Comparison of ENCODE assay signal across 25 cellular contexts in genomic region chr6:112304680-112305079, GRCh38. TPM values are rescaled to one million over a fixed set of nuclear protein-coding genes. Genes with fewer than 3 reads are reported as not detected.
"Had no signal": no experiment of that assay in that cellular context is flagged by ENCODE, and none has a peak within 500 bp of the region (broad histone marks: within the 10 kb centered on the region; RNA-seq: fewer than 3 reads in every experiment).

No MANE protein-coding gene starts in this region.

- H3K36me3 ChIP-seq: MG63, SJCRH30 had no signal

- H3K27ac ChIP-seq: RWPE1, SJCRH30 had no signal

- DNase-seq: Karpas-422, KG1, MG63, NCI-H1092, NCI-H1105 treated with DMSO at 0.1 percent for 48 hours, NCI-H1417 treated with DMSO at 0.1 percent for 48 hours, NCI-H146, NCI-H1694 treated with DMSO at 0.1 percent for 48 hours, NCI-H1930, NCI-H2081, NCI-H2107, NCI-H226, NCI-H446, NCI-H510A, NCI-H524 treated with DMSO at 0.1 percent for 48 hours, NCI-H69, NCI-H774, PC-3, SHP77 treated with DMSO at 0.1 percent for 48 hours, SJCRH30 had no signal

- H3K9me3 ChIP-seq: MG63, SJCRH30 had no signal

- ATAC-seq: Panc1, PC-3, SK-N-SH treated with all-trans-retinoic acid at 6 μM for 48 hours had no signal

- H3K27me3 ChIP-seq: MG63, SJCRH30 had no signal

- H3K4me3 ChIP-seq: MG63, SJCRH30 had no signal

RNA-seq across cellular contexts. Expression of gene RFPL4B, which starts 42.5 kb away (rescaled TPM):
- total RNA-seq: HT-29, OCI-LY7 had no signal

RNA-seq across cellular contexts. Expression of gene LAMA4, which starts 50.3 kb away (rescaled TPM):
- total RNA-seq: HT-29, OCI-LY7 had no signal
